Comparison of ENCODE assay signal across 1 cellular context in the genomic region with DNA sequence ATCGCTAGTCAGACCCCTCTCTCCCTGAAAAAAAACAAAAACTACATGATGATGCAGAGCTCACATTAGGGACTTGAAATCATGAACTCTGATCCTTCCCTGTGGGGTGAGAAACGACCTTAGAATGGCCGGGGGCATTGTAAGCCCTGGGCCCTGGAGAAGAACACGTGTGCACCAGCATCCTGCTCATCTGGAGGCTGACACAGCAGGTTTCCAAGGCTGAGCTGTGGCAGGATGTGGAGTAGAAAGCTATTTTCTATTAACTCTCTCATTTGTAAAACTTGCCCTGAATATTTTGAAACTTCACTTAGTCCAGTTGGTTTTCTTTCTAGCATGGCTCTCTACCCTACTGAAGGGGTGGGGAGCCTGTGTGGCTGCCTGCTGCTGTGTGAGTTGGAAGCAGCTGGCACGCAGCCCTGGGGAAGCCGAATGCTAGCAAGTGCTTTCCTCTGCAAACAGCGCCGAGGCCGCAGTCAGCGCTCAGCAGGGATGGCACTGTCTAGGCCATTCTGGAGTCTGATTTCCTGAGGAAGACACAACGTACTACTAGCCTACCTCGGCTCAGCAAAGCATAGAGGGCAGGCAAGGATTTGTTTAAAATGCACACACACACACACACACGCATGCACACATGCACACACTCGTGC.
TF ChIP-seq lines count a peak whose summit lies in the region.

No MANE protein-coding gene starts in this region.

TF ChIP-seq in HepG2, 621 proteins besides CTCF, POLR2A, EP300 and RAD21:
- TF ChIP-seq AGO1 (IDR thresholded peaks at IDR 0.05; ENCODE audit: low read depth, low read length, poor library complexity, severe bottlenecking) (no peak), ZNF484 (CRISPR knock-in tag; IDR thresholded peaks at IDR 0.05; ENCODE audit: borderline replicate concordance, low read depth) (no peak), MYC (CRISPR knock-in tag; IDR thresholded peaks at IDR 0.05; ENCODE audit: borderline replicate concordance) (no peak), RXRA (CRISPR knock-in tag; IDR thresholded peaks at IDR 0.05) (no peak), ZNF7 (CRISPR knock-in tag; IDR thresholded peaks at IDR 0.05) (no peak), FOSL1 (CRISPR knock-in tag; IDR thresholded peaks at IDR 0.05; ENCODE audit: borderline replicate concordance) (no peak), SETDB1 (CRISPR knock-in tag; IDR thresholded peaks at IDR 0.05; ENCODE audit: borderline replicate concordance) (no peak), ZNF781 (CRISPR knock-in tag; IDR thresholded peaks at IDR 0.05; ENCODE audit: borderline replicate concordance, not compliant biosample characterization) (no peak), NFIC (IDR thresholded peaks at IDR 0.05; ENCODE audit: low read length) (no peak), MIER2 (CRISPR knock-in tag; IDR thresholded peaks at IDR 0.05) (no peak), ARNTL (CRISPR knock-in tag; IDR thresholded peaks at IDR 0.05) (no peak), EED (CRISPR knock-in tag; IDR thresholded peaks at IDR 0.05) (no peak), HNF4A (CRISPR knock-in tag; IDR thresholded peaks at IDR 0.05) (no peak), ETV5 (CRISPR knock-in tag; IDR thresholded peaks at IDR 0.05; ENCODE audit: borderline replicate concordance) (no peak)
- TF ChIP-seq, protein P1, sequence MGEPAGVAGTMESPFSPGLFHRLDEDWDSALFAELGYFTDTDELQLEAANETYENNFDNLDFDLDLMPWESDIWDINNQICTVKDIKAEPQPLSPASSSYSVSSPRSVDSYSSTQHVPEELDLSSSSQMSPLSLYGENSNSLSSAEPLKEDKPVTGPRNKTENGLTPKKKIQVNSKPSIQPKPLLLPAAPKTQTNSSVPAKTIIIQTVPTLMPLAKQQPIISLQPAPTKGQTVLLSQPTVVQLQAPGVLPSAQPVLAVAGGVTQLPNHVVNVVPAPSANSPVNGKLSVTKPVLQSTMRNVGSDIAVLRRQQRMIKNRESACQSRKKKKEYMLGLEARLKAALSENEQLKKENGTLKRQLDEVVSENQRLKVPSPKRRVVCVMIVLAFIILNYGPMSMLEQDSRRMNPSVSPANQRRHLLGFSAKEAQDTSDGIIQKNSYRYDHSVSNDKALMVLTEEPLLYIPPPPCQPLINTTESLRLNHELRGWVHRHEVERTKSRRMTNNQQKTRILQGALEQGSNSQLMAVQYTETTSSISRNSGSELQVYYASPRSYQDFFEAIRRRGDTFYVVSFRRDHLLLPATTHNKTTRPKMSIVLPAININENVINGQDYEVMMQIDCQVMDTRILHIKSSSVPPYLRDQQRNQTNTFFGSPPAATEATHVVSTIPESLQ (CRISPR knock-in tag; conservative IDR thresholded peaks at IDR 0.05), result no peak
